ENCODE assay signal across 8 cellular contexts in genomic region chr15:100880139-100880896, GRCh38. TPM values are rescaled to one million over a fixed set of nuclear protein-coding genes. Genes with fewer than 3 reads are reported as not detected.
DNase-seq lines count a peak whose midpoint lies in the region; ATAC-seq and TF ChIP-seq lines count a peak whose summit lies in the region.
"Had no signal": no experiment of that assay in that cellular context is flagged by ENCODE, and none has a peak within 500 bp of the region (broad histone marks: within the 10 kb centered on the region; RNA-seq: fewer than 3 reads in every experiment).

No MANE protein-coding gene starts in this region.

- no peak for TF ChIP-seq CTCF in astrocyte of the cerebellum (IDR thresholded peaks at IDR 0.05; ENCODE audit: low read depth, low read length, missing control alignments)

- POLR2A ChIA-PET in activated CD4-positive, alpha-beta memory T cell treated with anti-CD3 and anti-CD28 coated beads, Interleukin-2, amount 10 ng/mL, durations not matched to agents 7 days and 5 days (lab: Charles Lee), result no interaction called here

- no peaks in the 10 kb centered on the region for H3K9me3 Mint-ChIP-seq in stimulated activated naive B cell treated with anti-CD40 and anti-IgM and Interleukin-4, amounts not matched to agents 10 μg/mL and 1 μg/mL and 100 μg/mL, for 72 hours
- H3K9me3 Mint-ChIP-seq in activated CD4-positive, alpha-beta memory T cell treated with anti-CD3 and anti-CD28 coated beads, Interleukin-2, amount 10 ng/mL, durations not matched to agents 7 days and 5 days, result no peaks in the 10 kb centered on the region

- peaks cover 76 to 88% of the 10 kb centered on the region in 2 donors for H3K27me3 Mint-ChIP-seq in stimulated activated naive B cell treated with anti-CD40 and anti-IgM and Interleukin-4, amounts not matched to agents 10 μg/mL and 1 μg/mL and 100 μg/mL, for 72 hours
- H3K27me3 Mint-ChIP-seq in activated CD4-positive, alpha-beta memory T cell treated with anti-CD3 and anti-CD28 coated beads, Interleukin-2, amount 10 ng/mL, durations not matched to agents 7 days and 5 days, result peaks cover 83% of the 10 kb centered on the region

- DNase-seq in HPDE6-E6E7 (ENCODE audit: extremely low spot score) (peak; percentile 27), astrocyte of the cerebellum (ENCODE audit: low read depth) (no peak), iPS-NIHi11 (ENCODE audit: low spot score) (peak; percentile 53), SW 1271 (lab: John Stamatoyannopoulos, UW) (no peak)
- DNase-seq in stimulated activated naive B cell treated with anti-CD40 and anti-IgM and Interleukin-4, amounts not matched to agents 10 μg/mL and 1 μg/mL and 100 μg/mL, for 72 hours, result no peak
- no peak for DNase-seq in activated CD4-positive, alpha-beta memory T cell treated with anti-CD3 and anti-CD28 coated beads, Interleukin-2, amount 10 ng/mL, durations not matched to agents 7 days and 5 days
- DNase-seq: NCI-H146 had no signal

- ATAC-seq in stimulated activated naive B cell treated with anti-CD40 and anti-IgM and Interleukin-4, amounts not matched to agents 10 μg/mL and 1 μg/mL and 100 μg/mL, for 72 hours (replicated peaks), result no peak
- no peak for ATAC-seq in GM21526 (IDR thresholded peaks at IDR 0.05; ENCODE audit: low FRiP score, unreplicated experiment)

- peak overlapping the region; percentile 53 for H3K4me3 ChIP-seq in astrocyte of the cerebellum (ENCODE audit: low read depth, low read length)

- H3K27ac Mint-ChIP-seq in stimulated activated naive B cell treated with anti-CD40 and anti-IgM and Interleukin-4, amounts not matched to agents 10 μg/mL and 1 μg/mL and 100 μg/mL, for 72 hours, result peak overlapping the region; percentile 28
- H3K27ac Mint-ChIP-seq in activated CD4-positive, alpha-beta memory T cell treated with anti-CD3 and anti-CD28 coated beads, Interleukin-2, amount 10 ng/mL, durations not matched to agents 7 days and 5 days, result no peak overlapping the region

- peaks cover 5 to 9% of the 10 kb centered on the region in 2 donors for H3K4me1 Mint-ChIP-seq in stimulated activated naive B cell treated with anti-CD40 and anti-IgM and Interleukin-4, amounts not matched to agents 10 μg/mL and 1 μg/mL and 100 μg/mL, for 72 hours
- peaks cover 9% of the 10 kb centered on the region for H3K4me1 Mint-ChIP-seq in activated CD4-positive, alpha-beta memory T cell treated with anti-CD3 and anti-CD28 coated beads, Interleukin-2, amount 10 ng/mL, durations not matched to agents 7 days and 5 days

- CTCF ChIA-PET in activated CD4-positive, alpha-beta memory T cell treated with anti-CD3 and anti-CD28 coated beads, Interleukin-2, amount 10 ng/mL, durations not matched to agents 7 days and 5 days (lab: Charles Lee), result no interaction called here

- no peaks in the 10 kb centered on the region for H3K36me3 Mint-ChIP-seq in stimulated activated naive B cell treated with anti-CD40 and anti-IgM and Interleukin-4, amounts not matched to agents 10 μg/mL and 1 μg/mL and 100 μg/mL, for 72 hours
- no peaks in the 10 kb centered on the region for H3K36me3 Mint-ChIP-seq in activated CD4-positive, alpha-beta memory T cell treated with anti-CD3 and anti-CD28 coated beads, Interleukin-2, amount 10 ng/mL, durations not matched to agents 7 days and 5 days (ENCODE audit: low read depth)

- in situ Hi-C loops in astrocyte of the cerebellum (cut with HindIII; ENCODE audit: low sequenced_read_pairs), result no loop called here

- H3K4me3 Mint-ChIP-seq in stimulated activated naive B cell treated with anti-CD40 and anti-IgM and Interleukin-4, amounts not matched to agents 10 μg/mL and 1 μg/mL and 100 μg/mL, for 72 hours, result peak overlapping the region; percentile 44 to 66
- no peak overlapping the region for H3K4me3 Mint-ChIP-seq in activated CD4-positive, alpha-beta memory T cell treated with anti-CD3 and anti-CD28 coated beads, Interleukin-2, amount 10 ng/mL, durations not matched to agents 7 days and 5 days

RNA-seq across cellular contexts. Expression of gene ALDH1A3, which starts 0.7 kb away (rescaled TPM):
- total RNA-seq in activated CD4-positive, alpha-beta memory T cell treated with anti-CD3 and anti-CD28 coated beads, Interleukin-2, amount 10 ng/mL, durations not matched to agents 7 days and 5 days, result not detected

RNA-seq across cellular contexts. Expression of gene LRRK1, which starts 38.8 kb away (rescaled TPM):
- 1 to 10 TPM; 1.0 to 1.1 TPM for total RNA-seq in activated CD4-positive, alpha-beta memory T cell treated with anti-CD3 and anti-CD28 coated beads, Interleukin-2, amount 10 ng/mL, durations not matched to agents 7 days and 5 days

Comparison
In these comparisons a context has a peak if more than half of its experiments do, and no peak if none do; other contexts are left out.
1. DNase-seq: peak in HPDE6-E6E7 (single experiment) and iPS-NIHi11 (single experiment); none in astrocyte of the cerebellum (single experiment), stimulated activated naive B cell treated with anti-CD40 and anti-IgM and Interleukin-4, amounts not matched to agents 10 μg/mL and 1 μg/mL and 100 μg/mL, for 72 hours (single experiment), SW 1271 (0 of 2) and activated CD4-positive, alpha-beta memory T cell treated with anti-CD3 and anti-CD28 coated beads, Interleukin-2, amount 10 ng/mL, durations not matched to agents 7 days and 5 days (single experiment).